8 cellular contexts compared by ENCODE assay signal in the genomic region with DNA sequence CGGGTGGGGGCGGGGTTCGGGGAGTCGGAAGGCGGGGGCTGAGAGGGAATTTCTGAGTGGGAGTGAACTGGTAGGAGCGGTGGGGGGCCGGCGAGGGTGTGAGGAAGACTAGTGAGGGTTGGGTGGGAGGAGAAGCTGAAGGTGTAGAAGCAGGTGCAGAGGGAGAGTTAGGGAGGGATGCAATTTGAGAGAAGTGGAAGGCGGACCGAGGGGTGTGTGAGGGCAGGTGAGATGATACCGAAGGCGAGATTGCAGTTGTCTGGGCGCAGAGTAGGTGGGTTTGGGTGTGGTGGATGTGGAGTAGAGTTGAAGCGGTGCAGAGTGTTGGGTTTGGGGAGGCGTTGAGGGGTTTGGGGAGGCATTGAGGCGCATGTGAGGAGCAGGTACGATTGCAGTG. TPM values are rescaled to one million over a fixed set of nuclear protein-coding genes. Genes with fewer than 3 reads are reported as not detected.
DNase-seq lines count a peak whose midpoint lies in the region; TF ChIP-seq lines count a peak whose summit lies in the region.

No MANE protein-coding gene starts in this region.

- H3K27ac ChIP-seq in Karpas-422 (ENCODE audit: low read length) (peak overlapping the region; percentile 70), ectodermal cell (ENCODE audit: insufficient read depth, low read depth, low read length, poor library complexity, severe bottlenecking) (no peak overlapping the region)

- peaks cover 28% of the 10 kb centered on the region for H3K4me1 Mint-ChIP-seq in osteocyte (ENCODE audit: unreplicated experiment)

- H3K4me1 ChIP-seq in Karpas-422 (ENCODE audit: low read length) (peaks cover 49% of the 10 kb centered on the region), ectodermal cell (ENCODE audit: control insufficient read depth, insufficient read depth, low read length) (no peaks in the 10 kb centered on the region)

- no peak overlapping the region for H2AFZ ChIP-seq in Karpas-422 (ENCODE audit: low read length)

- H3K27me3 ChIP-seq in Karpas-422 (ENCODE audit: low read length) (no peaks in the 10 kb centered on the region), ectodermal cell (ENCODE audit: control insufficient read depth, insufficient read depth, low read length, poor library complexity, severe bottlenecking) (no peaks in the 10 kb centered on the region)

- peak overlapping the region; percentile 78 for H3K4me3 Mint-ChIP-seq in osteocyte (ENCODE audit: unreplicated experiment)

- peaks cover 8% of the 10 kb centered on the region; the same call in 1 of the 2 replicates for H4K20me1 ChIP-seq in Karpas-422 (ENCODE audit: insufficient read depth, low read depth, low read length)

- no peaks in the 10 kb centered on the region for H3K27me3 Mint-ChIP-seq in osteocyte (ENCODE audit: unreplicated experiment)

- H3K9me3 ChIP-seq in Karpas-422 (ENCODE audit: low read length): no peaks in the 10 kb centered on the region
- H3K9me3 ChIP-seq in ectodermal cell (ENCODE audit: control insufficient read depth, low read length): no peaks in the 10 kb centered on the region

- H3K4me3 ChIP-seq in Karpas-422 (ENCODE audit: low read length) (peak overlapping the region; percentile 89), ectodermal cell (ENCODE audit: insufficient read depth, low read depth, low read length) (peak overlapping the region; percentile 78)

- no peaks in the 10 kb centered on the region for H3K9me2 ChIP-seq in Karpas-422 (replicated peaks; ENCODE audit: insufficient read depth, low read length)

- no peak for TF ChIP-seq CTCF in osteocyte (IDR thresholded peaks at IDR 0.05)

- H3K9me3 Mint-ChIP-seq in osteocyte (ENCODE audit: unreplicated experiment): no peaks in the 10 kb centered on the region

- DNase-seq in GM19238 (ENCODE audit: insufficient read length, low spot score) (peak; percentile 13), Karpas-422 (no peak), osteocyte (ENCODE audit: extremely low spot score, unreplicated experiment) (no peak), hepatic stellate cell (ENCODE audit: low spot score) (no peak), NCI-H69 (lab: John Stamatoyannopoulos, UW) (no peak), NCI-H345 (lab: John Stamatoyannopoulos, UW) (no peak), EL (no peak)

- no peaks in the 10 kb centered on the region for H3K36me3 ChIP-seq in Karpas-422 (ENCODE audit: insufficient read depth, low read length)
- no peaks in the 10 kb centered on the region for H3K36me3 ChIP-seq in ectodermal cell (ENCODE audit: control insufficient read depth, insufficient read depth, low read length)

- peak overlapping the region; percentile 90 for H3K4me2 ChIP-seq in Karpas-422 (ENCODE audit: low read depth, low read length, poor library complexity, severe bottlenecking)

- peaks cover 49% of the 10 kb centered on the region for H3K79me2 ChIP-seq in Karpas-422 (ENCODE audit: low read length)

- no peaks in the 10 kb centered on the region for H3K36me3 Mint-ChIP-seq in osteocyte (ENCODE audit: unreplicated experiment)

- 7% methylated on average over 17 of the region's 17 CpGs for WGBS in ectodermal cell, 2 experiments

- peak overlapping the region; percentile 29 for H3K27ac Mint-ChIP-seq in osteocyte (ENCODE audit: unreplicated experiment)

- peak overlapping the region; percentile 81 for H3K9ac ChIP-seq in Karpas-422 (ENCODE audit: low read length)

RNA-seq across cellular contexts. Expression of a gene that starts 0.6 kb away (rescaled TPM):
- total RNA-seq in Karpas-422 (2014; rRNA removed; shearing (Covaris generic); ENCODE audit: low replicate concordance): 64.1 and 73.6 TPM in 2 replicates
- polyA plus RNA-seq in ectodermal cell (2013, experiment 1 of 4): 17.2 TPM
- polyA plus RNA-seq in ectodermal cell (2013, experiment 2 of 4): 22.7 TPM
- polyA plus RNA-seq in ectodermal cell (2013, experiment 3 of 4): 14.3 TPM
- polyA plus RNA-seq in ectodermal cell (2013, experiment 4 of 4): 16.8 TPM
- total RNA-seq in osteocyte: 28.2 and 31.1 TPM in 2 replicates
